Comparison of ENCODE assay signal across 1 cellular context in the genomic region with DNA sequence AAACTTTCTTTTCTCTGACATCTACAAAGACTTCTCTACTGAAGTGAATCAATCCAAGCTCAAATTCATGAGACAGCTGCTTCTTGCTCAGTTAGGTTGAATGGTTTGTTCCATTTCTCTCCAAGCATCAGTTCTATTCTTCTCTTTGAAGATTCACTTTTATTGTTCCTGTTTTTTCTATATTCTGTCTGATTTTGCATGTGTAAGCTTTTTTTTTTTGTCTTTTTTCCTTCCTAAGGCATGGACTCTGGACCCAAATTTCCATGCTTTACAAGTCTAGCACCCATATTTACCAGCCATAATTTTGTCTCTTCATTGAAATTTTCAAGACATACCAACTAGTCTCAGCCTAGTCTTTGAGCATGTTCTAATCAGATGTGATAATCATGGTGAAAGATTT.
A peak's percentile ranks its signal among the peaks of the same experiment; 100 is the strongest.
TF ChIP-seq lines count a peak whose summit lies in the region.

No MANE protein-coding gene starts in this region.

TF ChIP-seq in HepG2, 621 proteins besides CTCF, POLR2A, EP300 and RAD21:
- TF ChIP-seq MAFF (IDR thresholded peaks at IDR 0.05; ENCODE audit: low read depth, low read length) = peak; percentile 49; the same call in 1 of the 2 replicates
- TF ChIP-seq HNRNPL (IDR thresholded peaks at IDR 0.05; ENCODE audit: low read depth, low read length) = no peak
- TF ChIP-seq MAFK (conservative IDR thresholded peaks at IDR 0.05 in 1 of 2, IDR thresholded peaks at IDR 0.05 in 1 of 2; ENCODE audit: low read length in 2 of 2) = peak; percentile 45 to 81; a peak in 2 of 4 replicates
TF ChIP-seq in HepG2: peak in this region for 2.
